In the genomic region with DNA sequence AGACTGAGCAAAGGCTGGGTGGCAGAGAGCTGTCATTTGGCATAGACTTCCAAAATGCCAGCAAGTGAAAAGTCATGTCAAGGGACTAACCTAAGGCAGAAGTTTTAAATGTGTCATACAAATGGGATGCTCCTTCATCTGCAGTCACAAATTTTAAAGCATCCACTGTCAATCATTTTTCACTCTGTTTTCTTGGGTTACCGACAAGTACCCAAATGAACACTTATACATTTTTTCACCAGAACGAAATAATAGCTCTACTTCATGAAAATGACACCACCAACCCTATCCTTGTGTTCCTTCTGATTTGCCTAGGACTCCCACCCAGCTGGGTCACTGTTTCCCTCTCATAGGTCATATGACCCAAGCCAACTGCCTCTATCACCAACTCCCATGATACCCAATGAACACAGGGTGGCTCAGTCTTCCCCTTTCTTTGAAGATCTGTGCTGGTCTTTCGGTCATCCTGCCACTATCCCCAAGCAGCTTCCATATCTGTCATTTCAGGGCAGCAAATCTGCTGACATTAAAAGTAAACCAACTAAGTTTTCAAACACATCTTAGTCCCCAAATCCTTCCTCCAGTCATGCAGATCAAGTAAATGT, we compare ENCODE assay signal across 9 cellular contexts. TPM values are rescaled to one million over a fixed set of nuclear protein-coding genes. Genes with fewer than 3 reads are reported as not detected.
DNase-seq lines count a peak whose midpoint lies in the region; ATAC-seq and TF ChIP-seq lines count a peak whose summit lies in the region.
"Had no signal": no experiment of that assay in that cellular context is flagged by ENCODE, and none has a peak within 500 bp of the region (broad histone marks: within the 10 kb centered on the region; RNA-seq: fewer than 3 reads in every experiment).

No MANE protein-coding gene starts in this region.

- 54 to 62% methylated on average over 3 of the region's 3 CpGs for WGBS in tibial nerve, 2 donors

- H3K36me3 Mint-ChIP-seq in activated naive CD4-positive, alpha-beta T cell treated with anti-CD3 and anti-CD28 coated beads, Interleukin-2, amount 10 ng/mL, durations not matched to agents 7 days and 5 days = peaks cover 72% of the 10 kb centered on the region

- H3K36me3 ChIP-seq in ascending aorta (peaks cover 0 to 5% of the 10 kb centered on the region in 2 donors), muscle layer of duodenum (ENCODE audit: control insufficient read depth in 1 of 2, insufficient read depth in 2 of 2, low read length in 2 of 2) (peaks cover 0 to 10% of the 10 kb centered on the region in 2 donors), tibial nerve (no peaks in the 10 kb centered on the region)

- DNase-seq in activated naive CD4-positive, alpha-beta T cell treated with anti-CD3 and anti-CD28 coated beads, Interleukin-2, amount 10 ng/mL, durations not matched to agents 7 days and 5 days = no peak
- no peak for DNase-seq in activated naive CD4-positive, alpha-beta T cell treated with Interleukin-2 at 50 U/mL for 16 hours
- DNase-seq in ascending aorta (ENCODE audit: low spot score in 2 of 2) (no peak), tibial nerve (ENCODE audit: low spot score in 2 of 2) (no peak), GM13977 (ENCODE audit: low spot score) (no peak), middle frontal gyrus (ENCODE audit: extremely low spot score, low spot score) (no peak)
- DNase-seq: PC-9 had no signal

- no peak for TF ChIP-seq EP300 in tibial nerve (IDR thresholded peaks at IDR 0.05)

- no peaks in the 10 kb centered on the region for H3K27me3 Mint-ChIP-seq in activated naive CD4-positive, alpha-beta T cell treated with anti-CD3 and anti-CD28 coated beads, Interleukin-2, amount 10 ng/mL, durations not matched to agents 7 days and 5 days

- H3K4me3 Mint-ChIP-seq in activated naive CD4-positive, alpha-beta T cell treated with anti-CD3 and anti-CD28 coated beads, Interleukin-2, amount 10 ng/mL, durations not matched to agents 7 days and 5 days = peak overlapping the region; percentile 68

- intact Hi-C loops in ascending aorta (cut with DNase I) = no loop called here

- peak overlapping the region; percentile 98 for H3K27ac Mint-ChIP-seq in activated naive CD4-positive, alpha-beta T cell treated with anti-CD3 and anti-CD28 coated beads, Interleukin-2, amount 10 ng/mL, durations not matched to agents 7 days and 5 days

- H3K4me1 ChIP-seq in ascending aorta (peaks cover 23 to 79% of the 10 kb centered on the region in 2 donors), muscle layer of duodenum (ENCODE audit: control insufficient read depth in 1 of 2, insufficient read depth in 2 of 2, low read length in 2 of 2) (peaks cover 0 to 60% of the 10 kb centered on the region in 2 donors), tibial nerve (peaks cover 3 to 100% (median 63%) of the 10 kb centered on the region in 4 donors)

- no peaks in the 10 kb centered on the region for H3K9me3 Mint-ChIP-seq in activated naive CD4-positive, alpha-beta T cell treated with anti-CD3 and anti-CD28 coated beads, Interleukin-2, amount 10 ng/mL, durations not matched to agents 7 days and 5 days

- H3K4me3 ChIP-seq in ascending aorta (peak overlapping the region; percentile 18 to 56), muscle layer of duodenum (ENCODE audit: low read depth in 1 of 2, low read length in 2 of 2) (peak overlapping the region in 1 of 2 donors; percentile 30), tibial nerve (peak overlapping the region in 2 of 4 donors; percentile 27 to 33)
- H3K4me3 ChIP-seq: PC-9 had no signal

- H3K27me3 ChIP-seq in ascending aorta (no peaks in the 10 kb centered on the region), muscle layer of duodenum (ENCODE audit: low read depth, low read length) (no peaks in the 10 kb centered on the region), tibial nerve (no peaks in the 10 kb centered on the region)

- H3K4me1 Mint-ChIP-seq in activated naive CD4-positive, alpha-beta T cell treated with anti-CD3 and anti-CD28 coated beads, Interleukin-2, amount 10 ng/mL, durations not matched to agents 7 days and 5 days = peaks cover 84% of the 10 kb centered on the region

- in situ Hi-C loops in GM13977 (cut with MboI; ENCODE audit: low pct_unique_long_range_greater_than_20kb, low sequenced_read_pairs, unreplicated experiment) = no loop called here

- CTCF ChIA-PET in activated naive CD4-positive, alpha-beta T cell treated with anti-CD3 and anti-CD28 coated beads, Interleukin-2, amount 10 ng/mL, durations not matched to agents 7 days and 5 days (lab: Charles Lee) = interaction anchor here (0.7 to 1.6 kb wide), 4 partner anchors 11 to 70 kb away, joined by 3 to 8 read pairs (median 3); a partner anchor contains a TSS

- H3K9me3 ChIP-seq in ascending aorta (no peaks in the 10 kb centered on the region), muscle layer of duodenum (ENCODE audit: control insufficient read depth in 1 of 2, low read length in 2 of 2) (no peaks in the 10 kb centered on the region), tibial nerve (no peaks in the 10 kb centered on the region)

- no peak for TF ChIP-seq CTCF in ascending aorta (IDR thresholded peaks at IDR 0.05)
- no peak for TF ChIP-seq CTCF in tibial nerve (IDR thresholded peaks at IDR 0.05)
- no peak for TF ChIP-seq CTCF in GM13977 (IDR thresholded peaks at IDR 0.05; ENCODE audit: extremely low read depth, insufficient read depth, missing control alignments)

- TF ChIP-seq POLR2A in tibial nerve (IDR thresholded peaks at IDR 0.05) = no peak

- no peak for ATAC-seq in GM21723 (IDR thresholded peaks at IDR 0.05; ENCODE audit: unreplicated experiment)

- H3K27ac ChIP-seq in ascending aorta = peak overlapping the region; percentile 89 to 96
- peak overlapping the region; percentile 91 for H3K27ac ChIP-seq in muscle layer of duodenum (ENCODE audit: low read length)
- H3K27ac ChIP-seq in tibial nerve = peak overlapping the region; percentile 80 to 92 (median 86)
- H3K27ac ChIP-seq: PC-9 had no signal

RNA-seq across cellular contexts. Expression of a gene that starts 21.5 kb away (rescaled TPM):
- total RNA-seq in ascending aorta = 17.0 TPM
- total RNA-seq in tibial nerve = 10 to 100 TPM; 25.8 to 55.3 (median 37.1) TPM
